19 cellular contexts compared by ENCODE assay signal in the genomic region with DNA sequence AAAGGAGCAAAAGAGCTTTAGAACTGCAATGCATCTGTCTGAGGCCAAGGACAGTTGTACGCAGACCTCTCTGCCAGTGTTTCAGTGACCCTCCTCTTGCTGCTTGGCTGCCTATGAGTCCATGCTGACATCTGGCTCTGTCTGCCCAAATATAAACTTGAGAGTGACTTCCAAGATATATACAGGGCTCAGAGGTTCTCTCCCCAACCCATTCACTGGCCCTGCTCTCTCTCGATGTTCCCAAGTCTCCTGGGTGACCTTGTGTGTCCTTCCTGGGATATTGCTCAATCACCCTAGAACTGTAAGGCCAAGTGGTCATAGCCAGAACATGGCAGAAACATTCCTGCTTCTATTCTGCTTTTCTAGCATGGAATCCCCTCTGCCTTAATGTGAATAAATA.
DNase-seq lines count a peak whose midpoint lies in the region; ATAC-seq and TF ChIP-seq lines count a peak whose summit lies in the region.
"Had no signal": no experiment of that assay in that cellular context is flagged by ENCODE, and none has a peak within 500 bp of the region (broad histone marks: within the 10 kb centered on the region; RNA-seq: fewer than 3 reads in every experiment).

No MANE protein-coding gene starts in this region.

- peak overlapping the region; percentile 12 for H3K27ac Mint-ChIP-seq in nephron progenitor cell
- H3K27ac Mint-ChIP-seq: activated CD4-positive, alpha-beta T cell treated with anti-CD3 and anti-CD28 coated beads, Interleukin-2, amount 10 ng/mL, durations not matched to agents 24 days and 14 days had no signal

- DNase-seq in ascending aorta (ENCODE audit: low spot score in 2 of 2) (no peak), left ventricle myocardium inferior (no peak), nephron progenitor cell (no peak), thoracic aorta (ENCODE audit: low spot score) (no peak), UCSD-AML1 (lab: John Stamatoyannopoulos, UW; ENCODE audit: unreplicated experiment) (no peak), activated gamma-delta T cell treated with Interleukin-2 at 50 U/mL for 16 hours (no peak)
- DNase-seq: activated CD4-positive, alpha-beta T cell treated with anti-CD3 and anti-CD28 coated beads, Interleukin-2, amount 10 ng/mL, durations not matched to agents 24 days and 14 days; activated naive CD4-positive, alpha-beta T cell treated with Interleukin-2 at 50 U/mL for 16 hours; foreskin fibroblast; NCI-H1105 treated with DMSO at 0.1 percent for 48 hours; NCI-H2171; NCI-H526 treated with DMSO at 0.1 percent for 48 hours; SHP77; stimulated activated CD4-positive, alpha-beta T cell treated with anti-CD3 and anti-CD28 coated beads, Interleukin-1b, Interleukin-23, amount 100 ng/mL, for 48 hours; stimulated activated naive CD8-positive, alpha-beta T cell treated with anti-CD3 and anti-CD28 coated beads, Interleukin-15, Interleukin-2, amounts not matched to agents 100 U/mL and 50 U/mL, for 24 hours; T-helper 1 cell had no signal

- no peaks in the 10 kb centered on the region for H3K9me3 ChIP-seq in ascending aorta
- no peaks in the 10 kb centered on the region for H3K9me3 ChIP-seq in left ventricle myocardium inferior (replicated peaks)
- H3K9me3 ChIP-seq in thoracic aorta = no peaks in the 10 kb centered on the region
- H3K9me3 ChIP-seq: mucosa of descending colon had no signal

- peaks cover 5% of the 10 kb centered on the region for H3K27me3 Mint-ChIP-seq in nephron progenitor cell (ENCODE audit: low read depth, poor library complexity)
- H3K27me3 Mint-ChIP-seq: activated CD4-positive, alpha-beta T cell treated with anti-CD3 and anti-CD28 coated beads, Interleukin-2, amount 10 ng/mL, durations not matched to agents 24 days and 14 days had no signal

- intact Hi-C loops in ascending aorta (cut with DNase I) (no loop called here), left ventricle myocardium inferior (cut with micrococcal nuclease) (no loop called here)

- TF ChIP-seq CTCF in ascending aorta (IDR thresholded peaks at IDR 0.05) = no peak
- no peak for TF ChIP-seq CTCF in left ventricle myocardium inferior (IDR thresholded peaks at IDR 0.05; ENCODE audit: borderline replicate concordance)
- TF ChIP-seq CTCF in nephron progenitor cell (IDR thresholded peaks at IDR 0.05) = no peak
- TF ChIP-seq CTCF in thoracic aorta (IDR thresholded peaks at IDR 0.05) = no peak

- no peaks in the 10 kb centered on the region for H3K36me3 Mint-ChIP-seq in nephron progenitor cell (ENCODE audit: low read depth)

- H3K27me3 ChIP-seq in ascending aorta = no peaks in the 10 kb centered on the region
- no peaks in the 10 kb centered on the region for H3K27me3 ChIP-seq in left ventricle myocardium inferior (ENCODE audit: low read depth)
- H3K27me3 ChIP-seq in thoracic aorta (replicated peaks; ENCODE audit: insufficient read depth) = no peaks in the 10 kb centered on the region

- H3K4me3 ChIP-seq in ascending aorta = no peak overlapping the region
- no peak overlapping the region for H3K4me3 ChIP-seq in left ventricle myocardium inferior
- no peak overlapping the region for H3K4me3 ChIP-seq in thoracic aorta
- H3K4me3 ChIP-seq: mucosa of descending colon had no signal

- peak overlapping the region; percentile 6 to 44 for H3K27ac ChIP-seq in ascending aorta
- peak overlapping the region; percentile 70 for H3K27ac ChIP-seq in left ventricle myocardium inferior (replicated peaks)
- H3K27ac ChIP-seq in thoracic aorta = peak overlapping the region; percentile 61 to 75

- H3K4me1 ChIP-seq in ascending aorta (peaks cover 11 to 26% of the 10 kb centered on the region in 2 donors), left ventricle myocardium inferior (peaks cover 37% of the 10 kb centered on the region), thoracic aorta (ENCODE audit: control insufficient read depth in 1 of 2, low read depth in 2 of 2) (peaks cover 24 to 34% of the 10 kb centered on the region in 2 donors)

- peaks cover 34% of the 10 kb centered on the region for H3K4me1 Mint-ChIP-seq in nephron progenitor cell
- H3K4me1 Mint-ChIP-seq: activated CD4-positive, alpha-beta T cell treated with anti-CD3 and anti-CD28 coated beads, Interleukin-2, amount 10 ng/mL, durations not matched to agents 24 days and 14 days had no signal

- ATAC-seq in thoracic aorta (ENCODE audit: insufficient number of reproducible peaks, low FRiP score, low read depth) (no peak), GM19455 (IDR thresholded peaks at IDR 0.05; ENCODE audit: unreplicated experiment) (no peak), GM21447 (IDR thresholded peaks at IDR 0.05; ENCODE audit: unreplicated experiment) (no peak)
- ATAC-seq: mucosa of descending colon; stimulated activated naive CD8-positive, alpha-beta T cell treated with anti-CD3 and anti-CD28 coated beads, Interleukin-15, Interleukin-2, amounts not matched to agents 100 U/mL and 50 U/mL, for 24 hours had no signal

- no peaks in the 10 kb centered on the region for H3K36me3 ChIP-seq in ascending aorta
- no peaks in the 10 kb centered on the region for H3K36me3 ChIP-seq in left ventricle myocardium inferior
- no peaks in the 10 kb centered on the region for H3K36me3 ChIP-seq in thoracic aorta

- H3K4me3 Mint-ChIP-seq in nephron progenitor cell = no peak overlapping the region
- H3K4me3 Mint-ChIP-seq: activated CD4-positive, alpha-beta T cell treated with anti-CD3 and anti-CD28 coated beads, Interleukin-2, amount 10 ng/mL, durations not matched to agents 24 days and 14 days had no signal

- no peaks in the 10 kb centered on the region for H3K9me3 Mint-ChIP-seq in nephron progenitor cell
- H3K9me3 Mint-ChIP-seq: activated CD4-positive, alpha-beta T cell treated with anti-CD3 and anti-CD28 coated beads, Interleukin-2, amount 10 ng/mL, durations not matched to agents 24 days and 14 days had no signal
